Comparison of ENCODE assay signal across 9 cellular contexts in the genomic region with DNA sequence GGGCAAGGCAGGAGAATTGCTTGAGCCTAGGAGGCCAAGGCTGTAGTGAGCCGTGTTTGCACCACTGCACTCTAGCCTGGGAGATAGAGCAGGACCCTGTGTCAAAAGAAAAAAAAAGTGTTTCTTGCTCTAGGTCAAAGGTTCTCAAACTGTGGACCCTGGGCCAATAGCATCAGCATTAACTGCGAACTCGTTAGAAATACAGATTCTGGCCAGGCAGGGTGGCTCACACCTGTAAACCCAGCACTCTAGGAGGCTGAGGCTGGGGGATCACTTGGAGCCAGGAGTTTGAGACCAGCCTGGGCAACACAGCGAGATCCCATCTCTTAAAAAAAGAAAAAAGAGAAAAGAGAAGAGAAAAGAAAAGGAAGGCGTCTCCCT. TPM values are rescaled to one million over a fixed set of nuclear protein-coding genes. Genes with fewer than 3 reads are reported as not detected.
A peak's percentile ranks its signal among the peaks of the same experiment; 100 is the strongest.
DNase-seq lines count a peak whose midpoint lies in the region; ATAC-seq and TF ChIP-seq lines count a peak whose summit lies in the region.
"Had no signal": no experiment of that assay in that cellular context is flagged by ENCODE, and none has a peak within 500 bp of the region (broad histone marks: within the 10 kb centered on the region; RNA-seq: fewer than 3 reads in every experiment).

No MANE protein-coding gene starts in this region.

- H3K4me2 ChIP-seq in neural cell (ENCODE audit: low read length): no peak overlapping the region

- H3K4me3 ChIP-seq in BJ (ENCODE audit: low read depth, low read length) (peak overlapping the region; percentile 59), neural cell (ENCODE audit: low read length) (peak overlapping the region; percentile 79)
- H3K4me3 ChIP-seq in effector memory CD4-positive, alpha-beta T cell (ENCODE audit: insufficient read depth, low read depth, low read length, poor library complexity, severe bottlenecking): peak overlapping the region; percentile 84

- no peaks in the 10 kb centered on the region for H3K9me3 ChIP-seq in effector memory CD4-positive, alpha-beta T cell (ENCODE audit: control insufficient read depth, low read length)
- no peaks in the 10 kb centered on the region for H3K9me3 ChIP-seq in neural cell (ENCODE audit: low read length)

- H3K27me3 ChIP-seq in BJ (ENCODE audit: control insufficient read depth, insufficient read depth, low read length) (no peaks in the 10 kb centered on the region), neural cell (ENCODE audit: insufficient read depth, low read depth, low read length) (peaks cover 10% of the 10 kb centered on the region)
- H3K27me3 ChIP-seq in effector memory CD4-positive, alpha-beta T cell (replicated peaks; ENCODE audit: control insufficient read depth, insufficient read depth, low read length, poor library complexity, severe bottlenecking): no peaks in the 10 kb centered on the region

- no peaks in the 10 kb centered on the region for H3K9me2 ChIP-seq in neural cell (ENCODE audit: insufficient read depth, low read length)

- ATAC-seq in GM19397 (IDR thresholded peaks at IDR 0.05; ENCODE audit: unreplicated experiment) (no peak), GM21423 (IDR thresholded peaks at IDR 0.05; ENCODE audit: unreplicated experiment) (no peak), GM21576 (IDR thresholded peaks at IDR 0.05; ENCODE audit: unreplicated experiment) (no peak)

- TF ChIP-seq CTCF in BJ (IDR thresholded peaks at IDR 0.05; ENCODE audit: insufficient read depth, low read depth, low read length) (no peak), neural cell (IDR thresholded peaks at IDR 0.05; ENCODE audit: poor library complexity, severe bottlenecking) (no peak)

- POLR2A ChIA-PET in BJ (lab: Charles Lee): interaction anchor here (0.6 kb wide), 1 partner anchor 543 kb away, joined by 6 read pairs; no protein-coding TSS in a partner anchor

- no peak for TF ChIP-seq EP300 in neural cell (conservative IDR thresholded peaks at IDR 0.05; ENCODE audit: poor library complexity, severe bottlenecking)

- no peaks in the 10 kb centered on the region for H4K20me1 ChIP-seq in neural cell (ENCODE audit: insufficient read depth)

- H3K4me1 ChIP-seq in effector memory CD4-positive, alpha-beta T cell (ENCODE audit: control insufficient read depth, insufficient read depth, low read length, poor library complexity, severe bottlenecking): peaks cover 29% of the 10 kb centered on the region

- H3K27ac ChIP-seq in effector memory CD4-positive, alpha-beta T cell (ENCODE audit: insufficient read depth, low read length, poor library complexity, severe bottlenecking): peak overlapping the region; percentile 91
- no peak overlapping the region for H3K27ac ChIP-seq in neural cell (ENCODE audit: low read length)

- CTCF ChIA-PET in BJ (lab: Yijun Ruan, JAX): interaction anchor here (0.6 to 1.1 kb wide), 2 partner anchors 13 to 148 kb away, joined by 3 read pairs; no protein-coding TSS in a partner anchor

- H3F3A ChIP-seq in neural cell (ENCODE audit: insufficient read depth, low read length, poor library complexity, severe bottlenecking): no peaks in the 10 kb centered on the region

- no peak for TF ChIP-seq RAD21 in neural cell (conservative IDR thresholded peaks at IDR 0.05)

- no peak overlapping the region for H2AFZ ChIP-seq in neural cell (ENCODE audit: low read depth, low read length)

- H3K36me3 ChIP-seq in BJ (ENCODE audit: control insufficient read depth, insufficient read depth, low read length) (no peaks in the 10 kb centered on the region; the same call in 1 of the 2 replicates), neural cell (ENCODE audit: insufficient read depth, low read length) (no peaks in the 10 kb centered on the region)
- H3K36me3 ChIP-seq in effector memory CD4-positive, alpha-beta T cell (ENCODE audit: control insufficient read depth, insufficient read depth, low read length): peaks cover 4% of the 10 kb centered on the region

- H3K79me2 ChIP-seq in neural cell (replicated peaks; ENCODE audit: insufficient read depth, low read length): no peaks in the 10 kb centered on the region

- no peak overlapping the region for H3K9ac ChIP-seq in neural cell (ENCODE audit: low read length)

- DNase-seq in BJ (ENCODE audit: low read depth) (no peak), MV-4-11 (lab: John Stamatoyannopoulos, UW) (peak; percentile 25)
- DNase-seq in effector memory CD4-positive, alpha-beta T cell: no peak
- DNase-seq in stimulated activated CD4-positive, alpha-beta T cell treated with anti-CD3 and anti-CD28 coated beads, Interleukin-1b, Interleukin-23, amount 100 ng/mL, for 48 hours: no peak
- DNase-seq: NCI-H524 treated with DMSO at 0.1 percent for 48 hours had no signal

TF ChIP-seq in neural cell, 6 proteins besides CTCF, POLR2A, EP300 and RAD21:
- TF ChIP-seq POLR2AphosphoS5 (IDR thresholded peaks at IDR 0.05) (no peak), REST (IDR thresholded peaks at IDR 0.05; ENCODE audit: borderline replicate concordance) (no peak), EZH2 (IDR thresholded peaks at IDR 0.05; ENCODE audit: borderline replicate concordance, insufficient read depth, low read length, poor library complexity, severe bottlenecking) (no peak), MXI1 (conservative IDR thresholded peaks at IDR 0.05; ENCODE audit: poor library complexity, severe bottlenecking) (no peak), SMC3 (conservative IDR thresholded peaks at IDR 0.05; ENCODE audit: poor library complexity) (no peak), TAF1 (IDR thresholded peaks at IDR 0.05; ENCODE audit: low read depth) (no peak)

RNA-seq across cellular contexts. Expression of gene RILPL2, which starts 0.9 kb away (rescaled TPM):
- polyA plus RNA-seq in BJ (2011; rRNA removed) (6.7 and 6.8 TPM in 2 replicates), neural cell (0.07 and 0.20 TPM in 2 replicates)
- 1.7 and 1.8 TPM in 2 replicates for polyA minus RNA-seq in BJ (2011; rRNA and poly(A)+ RNA removed)
- polyA minus RNA-seq in neural cell: 0.35 and 0.49 TPM in 2 replicates

RNA-seq across cellular contexts. Expression of gene SNRNP35, which starts 22.3 kb away (rescaled TPM):
- 7.5 and 8.1 TPM in 2 replicates for polyA plus RNA-seq in BJ (2011; rRNA removed)
- 5.1 and 6.8 TPM in 2 replicates for polyA minus RNA-seq in BJ (2011; rRNA and poly(A)+ RNA removed)
- 21.2 and 22.7 TPM in 2 replicates for polyA plus RNA-seq in neural cell
- 19.2 and 20.0 TPM in 2 replicates for polyA minus RNA-seq in neural cell

RNA-seq across cellular contexts. Expression of gene KMT5A, which starts 51.7 kb away (rescaled TPM):
- polyA plus RNA-seq in BJ (2011; rRNA removed): 38.0 and 38.6 TPM in 2 replicates
- 20.8 and 22.6 TPM in 2 replicates for polyA minus RNA-seq in BJ (2011; rRNA and poly(A)+ RNA removed)
- 28.9 and 40.0 TPM in 2 replicates for polyA plus RNA-seq in neural cell
- 35.1 and 37.7 TPM in 2 replicates for polyA minus RNA-seq in neural cell
